ENCODE assay signal across 2 cellular contexts in the genomic region with DNA sequence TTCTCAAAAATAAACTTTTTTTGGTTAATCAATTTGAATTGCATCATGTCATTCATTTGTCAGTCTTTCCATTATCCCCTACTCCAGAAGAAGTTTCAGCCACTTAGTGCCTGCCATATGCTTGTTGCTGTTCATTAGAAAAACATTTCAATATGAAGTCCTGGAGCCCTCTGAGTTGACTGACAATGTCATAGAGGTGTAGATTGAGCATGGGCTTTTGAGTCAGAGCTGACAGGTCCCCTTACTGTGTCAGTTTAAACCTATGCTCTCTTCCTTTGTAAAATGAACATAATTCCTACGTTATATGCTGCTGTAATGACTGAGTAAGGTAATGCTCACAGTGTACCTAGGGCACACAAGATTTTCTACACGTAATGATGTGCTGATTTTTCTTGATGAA.
TF ChIP-seq lines count a peak whose summit lies in the region.

No MANE protein-coding gene starts in this region.

TF ChIP-seq in H1, 55 proteins besides CTCF, POLR2A, EP300 and RAD21 (continued from another document):
- no peak for TF ChIP-seq RXRA (IDR thresholded peaks at IDR 0.05; ENCODE audit: insufficient read depth, low read depth, low read length)
TF ChIP-seq in H1: peak in this region for 0.

TF ChIP-seq in neural cell, 6 proteins besides CTCF, POLR2A, EP300 and RAD21 (continued from another document):
- TF ChIP-seq, protein P1, sequence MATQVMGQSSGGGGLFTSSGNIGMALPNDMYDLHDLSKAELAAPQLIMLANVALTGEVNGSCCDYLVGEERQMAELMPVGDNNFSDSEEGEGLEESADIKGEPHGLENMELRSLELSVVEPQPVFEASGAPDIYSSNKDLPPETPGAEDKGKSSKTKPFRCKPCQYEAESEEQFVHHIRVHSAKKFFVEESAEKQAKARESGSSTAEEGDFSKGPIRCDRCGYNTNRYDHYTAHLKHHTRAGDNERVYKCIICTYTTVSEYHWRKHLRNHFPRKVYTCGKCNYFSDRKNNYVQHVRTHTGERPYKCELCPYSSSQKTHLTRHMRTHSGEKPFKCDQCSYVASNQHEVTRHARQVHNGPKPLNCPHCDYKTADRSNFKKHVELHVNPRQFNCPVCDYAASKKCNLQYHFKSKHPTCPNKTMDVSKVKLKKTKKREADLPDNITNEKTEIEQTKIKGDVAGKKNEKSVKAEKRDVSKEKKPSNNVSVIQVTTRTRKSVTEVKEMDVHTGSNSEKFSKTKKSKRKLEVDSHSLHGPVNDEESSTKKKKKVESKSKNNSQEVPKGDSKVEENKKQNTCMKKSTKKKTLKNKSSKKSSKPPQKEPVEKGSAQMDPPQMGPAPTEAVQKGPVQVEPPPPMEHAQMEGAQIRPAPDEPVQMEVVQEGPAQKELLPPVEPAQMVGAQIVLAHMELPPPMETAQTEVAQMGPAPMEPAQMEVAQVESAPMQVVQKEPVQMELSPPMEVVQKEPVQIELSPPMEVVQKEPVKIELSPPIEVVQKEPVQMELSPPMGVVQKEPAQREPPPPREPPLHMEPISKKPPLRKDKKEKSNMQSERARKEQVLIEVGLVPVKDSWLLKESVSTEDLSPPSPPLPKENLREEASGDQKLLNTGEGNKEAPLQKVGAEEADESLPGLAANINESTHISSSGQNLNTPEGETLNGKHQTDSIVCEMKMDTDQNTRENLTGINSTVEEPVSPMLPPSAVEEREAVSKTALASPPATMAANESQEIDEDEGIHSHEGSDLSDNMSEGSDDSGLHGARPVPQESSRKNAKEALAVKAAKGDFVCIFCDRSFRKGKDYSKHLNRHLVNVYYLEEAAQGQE (IDR thresholded peaks at IDR 0.05; ENCODE audit: borderline replicate concordance), result peak; percentile 18
TF ChIP-seq in neural cell: peak in this region for 2.
